ENCODE assay signal across 8 cellular contexts in the genomic region with DNA sequence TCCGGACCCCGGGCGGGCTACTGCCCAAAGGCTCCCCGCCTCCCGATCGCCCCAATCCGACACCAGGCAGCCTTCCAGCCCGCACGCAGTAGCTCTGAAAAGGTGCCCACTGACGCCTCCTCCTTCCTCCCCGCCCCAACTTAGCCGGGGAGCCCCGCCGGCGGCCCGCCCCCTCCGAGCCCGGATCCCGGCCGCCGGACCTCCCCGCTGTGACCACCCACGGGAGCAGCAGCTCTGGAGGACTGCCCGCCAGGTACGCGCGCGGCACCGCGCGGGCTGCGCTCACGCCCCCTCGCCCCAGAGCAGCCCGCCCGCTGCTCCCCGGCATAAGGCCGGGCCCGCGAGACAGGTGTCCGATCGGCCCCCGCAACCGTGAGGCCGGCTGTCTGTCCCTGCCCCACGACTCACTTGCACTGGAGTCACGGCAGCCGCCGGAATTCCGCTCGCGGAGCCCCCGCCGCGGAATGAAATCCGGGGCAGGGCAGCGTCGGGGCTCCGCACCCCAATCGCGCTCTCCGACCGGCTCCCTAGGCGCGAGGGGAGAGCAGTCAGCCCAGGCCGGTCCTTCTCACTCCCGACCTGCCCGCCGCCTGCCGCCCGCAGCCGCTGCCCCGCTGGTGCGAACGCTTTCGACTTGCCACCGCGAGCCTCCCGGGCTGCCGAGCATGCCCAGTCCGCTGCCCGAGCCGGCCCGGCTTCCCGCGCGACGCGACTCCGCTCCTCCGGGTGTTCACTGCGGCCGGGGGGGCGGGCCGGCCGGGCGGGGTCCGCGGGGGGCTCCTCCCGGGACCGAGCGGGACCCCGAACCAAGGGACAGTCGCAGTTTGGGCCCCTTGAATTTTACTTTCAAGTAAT. TPM values are rescaled to one million over a fixed set of nuclear protein-coding genes. Genes with fewer than 3 reads are reported as not detected.
DNase-seq lines count a peak whose midpoint lies in the region; ATAC-seq, FAIRE-seq and TF ChIP-seq lines count a peak whose summit lies in the region.

A gene (minus strand): TSS at position 658 of the 855 bp plus-strand sequence. CDS start 279,842 bp downstream, outside the sequence.

- peaks cover 51% of the 10 kb centered on the region for H3K4me1 Mint-ChIP-seq in activated naive CD8-positive, alpha-beta T cell treated with anti-CD3 and anti-CD28 coated beads, Interleukin-2, amount 50 U/mL, for 24 hours

- H3K4me3 Mint-ChIP-seq in activated naive CD8-positive, alpha-beta T cell treated with anti-CD3 and anti-CD28 coated beads, Interleukin-2, amount 50 U/mL, for 24 hours: peak within 1 kb of the TSS; percentile 89

- no peaks in the 10 kb centered on the region for H3K27me3 Mint-ChIP-seq in activated naive CD8-positive, alpha-beta T cell treated with anti-CD3 and anti-CD28 coated beads, Interleukin-2, amount 50 U/mL, for 24 hours

- H3K36me3 Mint-ChIP-seq in activated naive CD8-positive, alpha-beta T cell treated with anti-CD3 and anti-CD28 coated beads, Interleukin-2, amount 50 U/mL, for 24 hours (ENCODE audit: low read depth): peaks cover 3% of the 10 kb centered on the region

- peak within 1 kb of the TSS; percentile 97 for H3K27ac Mint-ChIP-seq in activated naive CD8-positive, alpha-beta T cell treated with anti-CD3 and anti-CD28 coated beads, Interleukin-2, amount 50 U/mL, for 24 hours

- H3K27ac ChIP-seq in pancreas: peak within 1 kb of the TSS; percentile 88 to 99 (median 96)
- H3K27ac ChIP-seq in thyroid gland: peak within 1 kb of the TSS; percentile 99

- peak; percentile 34 for ATAC-seq in GM21737 (IDR thresholded peaks at IDR 0.05; ENCODE audit: unreplicated experiment)
- peak; percentile 51 for ATAC-seq in activated naive CD8-positive, alpha-beta T cell treated with anti-CD3 and anti-CD28 coated beads, Interleukin-2, amount 50 U/mL, for 24 hours
- ATAC-seq in Right ventricle myocardium inferior: peak; percentile 82
- peak; percentile 65 to 76 (median 71) for ATAC-seq in pancreas

- DNase-seq in ELF-1 (ENCODE audit: low read depth, low spot score): peak; percentile 71
- DNase-seq in Kasumi-1 (lab: John Stamatoyannopoulos, UW): peak; percentile 83
- DNase-seq in SW 1271 (lab: John Stamatoyannopoulos, UW): peak; percentile 18 to 62
- peak; percentile 85 for DNase-seq in activated naive CD8-positive, alpha-beta T cell treated with anti-CD3 and anti-CD28 coated beads, Interleukin-2, amount 50 U/mL, for 24 hours
- peak; percentile 94 for DNase-seq in Right ventricle myocardium inferior (ENCODE audit: missing footprints)
- peak; percentile 85 to 95 (median 88) for DNase-seq in pancreas
- DNase-seq in thyroid gland: peak; percentile 89

- no peaks in the 10 kb centered on the region for H3K9me3 ChIP-seq in pancreas
- no peaks in the 10 kb centered on the region for H3K9me3 ChIP-seq in thyroid gland

- WGBS in pancreas, 2 donors: 0 to 1% methylated on average over 84 to 104 of the region's 104 CpGs
- 0% methylated on average over 3 to 8 of the region's 104 CpGs for WGBS in thyroid gland, 2 donors

- H3K36me3 ChIP-seq in pancreas (no peaks in the 10 kb centered on the region), thyroid gland (no peaks in the 10 kb centered on the region)

- peak in 1 of 2 donors; percentile 77 for TF ChIP-seq POLR2A in thyroid gland (IDR thresholded peaks at IDR 0.05)

- FAIRE-seq in pancreas (lab: Jason Lieb, UNC): no peak

- H3K4me1 ChIP-seq in pancreas: peaks cover 6 to 20% (median 15%) of the 10 kb centered on the region in 3 donors
- peaks cover 37 to 43% of the 10 kb centered on the region in 2 donors for H3K4me1 ChIP-seq in thyroid gland

- intact Hi-C loops in Right ventricle myocardium inferior (cut with DNase I) (loop anchor here (2.0 kb wide), 5 partner anchors 19 to 333 kb away; no protein-coding TSS in a partner anchor), pancreas (cut with DNase I) (no loop called here), thyroid gland (cut with DNase I) (no loop called here)

- TF ChIP-seq CTCF in pancreas (IDR thresholded peaks at IDR 0.05): no peak
- peak in 1 of 6 experiments; percentile 9 for TF ChIP-seq CTCF in thyroid gland (IDR thresholded peaks at IDR 0.05)

- H3K4me3 ChIP-seq in pancreas: peak within 1 kb of the TSS; percentile 88 to 93 (median 90)
- H3K4me3 ChIP-seq in thyroid gland (replicated peaks in 1 of 3): peak within 1 kb of the TSS; percentile 64 to 95 (median 78)

- H3K27me3 ChIP-seq in pancreas (no peaks in the 10 kb centered on the region), thyroid gland (no peaks in the 10 kb centered on the region)

- H3K9me3 Mint-ChIP-seq in activated naive CD8-positive, alpha-beta T cell treated with anti-CD3 and anti-CD28 coated beads, Interleukin-2, amount 50 U/mL, for 24 hours: no peaks in the 10 kb centered on the region

RNA-seq across cellular contexts. Expression of the gene that starts here (rescaled TPM):
- 23.1 TPM for total RNA-seq in Right ventricle myocardium inferior
- total RNA-seq in pancreas: 10 to 100 TPM; 10.9 to 21.6 (median 14.4) TPM
- polyA plus RNA-seq in pancreas: 1 to 10 TPM; 4.8 to 7.4 TPM
- total RNA-seq in thyroid gland: 10 to 100 TPM; 80.8 to 98.9 (median 90.7) TPM

Comparison
In these comparisons a context has a peak if more than half of its experiments do, and no peak if none do; other contexts are left out.
1. Peak in every context shown above with its lines: DNase-seq, ATAC-seq, H3K4me3 ChIP-seq and H3K27ac ChIP-seq.
2. DNase-seq: peak in every context shown above with its lines; median percentile 94 in Right ventricle myocardium inferior; 89 in thyroid gland; 88 in pancreas; 85 in activated naive CD8-positive, alpha-beta T cell treated with anti-CD3 and anti-CD28 coated beads, Interleukin-2, amount 50 U/mL, for 24 hours; 83 in Kasumi-1; 71 in ELF-1; 40 in SW 1271.